8 cellular contexts compared by ENCODE assay signal in genomic region chr15:68578960-68579935, GRCh38. TPM values are rescaled to one million over a fixed set of nuclear protein-coding genes. Genes with fewer than 3 reads are reported as not detected.
DNase-seq lines count a peak whose midpoint lies in the region; ATAC-seq lines count a peak whose summit lies in the region.

Gene CORO2B, plus strand, starts transcription at chr15:68578993. Its CDS starts 270 bp downstream, at chr15:68579263.

- H3K27me3 ChIP-seq in right cardiac atrium (ENCODE audit: control insufficient read depth, insufficient read depth) = no peaks in the 10 kb centered on the region

- no peaks in the 10 kb centered on the region for H3K9me3 ChIP-seq in right cardiac atrium (ENCODE audit: control insufficient read depth, low read length)

- DNase-seq in EH (ENCODE audit: low read depth) = peak; percentile 67
- peak; percentile 90 for DNase-seq in NCI-H1105 (lab: John Stamatoyannopoulos, UW)
- DNase-seq in activated naive CD8-positive, alpha-beta T cell treated with anti-CD3 and anti-CD28 coated beads for 36 hours = peak; percentile 32
- DNase-seq in right cardiac atrium = peak; percentile 73 to 88 (median 87)
- peak; percentile 83 for DNase-seq in posterior vena cava (ENCODE audit: low spot score)
- DNase-seq in germinal center (ENCODE audit: low spot score) = no peak

- no peak within 1 kb of the TSS for H3K27ac Mint-ChIP-seq in activated naive CD8-positive, alpha-beta T cell treated with anti-CD3 and anti-CD28 coated beads for 36 hours

- H3K4me3 ChIP-seq in right cardiac atrium (ENCODE audit: low read length) = peak within 1 kb of the TSS; percentile 93

- peak within 1 kb of the TSS; percentile 85 for H3K27ac ChIP-seq in right cardiac atrium (ENCODE audit: low read length)

- H3K36me3 Mint-ChIP-seq in activated naive CD8-positive, alpha-beta T cell treated with anti-CD3 and anti-CD28 coated beads for 36 hours = no peaks in the 10 kb centered on the region

- H3K27me3 Mint-ChIP-seq in activated naive CD8-positive, alpha-beta T cell treated with anti-CD3 and anti-CD28 coated beads for 36 hours = peaks cover 61% of the 10 kb centered on the region

- H3K4me1 ChIP-seq in right cardiac atrium (ENCODE audit: control insufficient read depth, insufficient read depth, low read length) = peaks cover 5% of the 10 kb centered on the region

- intact Hi-C loops in right cardiac atrium (cut with DNase I) = loop anchor here in 1 of 4 donors (10.0 kb wide), 1 partner anchor 76 kb away; no protein-coding TSS in a partner anchor
- intact Hi-C loops in posterior vena cava (cut with DNase I) = loop anchor here in 1 of 2 donors (5.0 kb wide), 1 partner anchor 93 kb away; no protein-coding TSS in a partner anchor

- whole genome bisulfite sequencing in right cardiac atrium = 2% methylated on average over 96 of the region's 96 CpGs

- H3K4me1 Mint-ChIP-seq in activated naive CD8-positive, alpha-beta T cell treated with anti-CD3 and anti-CD28 coated beads for 36 hours = peaks cover 7% of the 10 kb centered on the region

- H3K4me3 Mint-ChIP-seq in activated naive CD8-positive, alpha-beta T cell treated with anti-CD3 and anti-CD28 coated beads for 36 hours = peak within 1 kb of the TSS; percentile 49

- ATAC-seq in right cardiac atrium (peak; percentile 27 to 39), GM19324 (IDR thresholded peaks at IDR 0.05; ENCODE audit: low FRiP score, unreplicated experiment) (no peak), HG02798 (IDR thresholded peaks at IDR 0.05; ENCODE audit: poor library complexity, unreplicated experiment) (no peak)

- no peaks in the 10 kb centered on the region for H3K9me3 Mint-ChIP-seq in activated naive CD8-positive, alpha-beta T cell treated with anti-CD3 and anti-CD28 coated beads for 36 hours

RNA-seq across cellular contexts. Expression of gene CORO2B, which starts in this region (rescaled TPM):
- not detected for total RNA-seq in activated naive CD8-positive, alpha-beta T cell treated with anti-CD3 and anti-CD28 coated beads for 36 hours
- total RNA-seq in right cardiac atrium (10 to 100 TPM in 3 of 4 donors, 1 to 10 TPM in 1; 5.8 to 13.7 (median 11.3) TPM), posterior vena cava (10 to 100 TPM in 1 of 2 donors, 1 to 10 TPM in 1; 7.2 to 11.7 TPM)
- polyA plus RNA-seq in right cardiac atrium = 6.9 TPM

Comparison
In these comparisons a context has a peak if more than half of its experiments do, and no peak if none do; other contexts are left out.
1. RNA of gene CORO2B (total RNA-seq): 7.2 to 11.7 TPM in posterior vena cava and 5.8 to 13.7 TPM in right cardiac atrium; not detected in activated naive CD8-positive, alpha-beta T cell treated with anti-CD3 and anti-CD28 coated beads for 36 hours; every median in the first group is over 4 times any median in the second.
2. Peak in DNase-seq in activated naive CD8-positive, alpha-beta T cell treated with anti-CD3 and anti-CD28 coated beads for 36 hours; RNA of the gene not detected or under 1 TPM.
3. ATAC-seq: peak in right cardiac atrium (2 of 2); none in GM19324 (single experiment) and HG02798 (single experiment).